ENCODE assay signal across 2 cellular contexts in the genomic region with DNA sequence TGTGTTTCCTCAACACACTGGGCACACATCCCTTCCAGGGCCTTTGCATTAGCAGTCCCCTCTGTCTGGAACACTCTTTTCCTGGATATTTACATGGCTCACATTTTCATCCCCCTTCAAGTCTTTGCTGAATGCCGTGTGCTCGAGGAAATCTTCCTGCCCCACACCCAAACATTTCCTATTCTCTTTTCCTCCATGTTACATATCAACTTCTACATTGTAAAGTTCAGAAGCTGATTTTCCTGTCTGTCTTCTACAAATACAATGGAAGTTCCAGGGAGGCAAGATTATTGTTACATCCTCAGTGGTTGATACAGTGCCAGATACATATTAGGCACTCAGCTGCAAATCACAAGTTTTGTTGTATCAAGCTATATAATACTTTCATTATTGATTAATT.
TF ChIP-seq lines count a peak whose summit lies in the region.

No MANE protein-coding gene starts in this region.

TF ChIP-seq in IMR-90, 13 proteins besides CTCF, POLR2A, EP300 and RAD21:
- TF ChIP-seq CEBPB (IDR thresholded peaks at IDR 0.05; ENCODE audit: low read depth, low read length) (no peak), MXI1 (IDR thresholded peaks at IDR 0.05; ENCODE audit: borderline replicate concordance, low read depth, low read length) (no peak), MAFK (IDR thresholded peaks at IDR 0.05; ENCODE audit: low read depth, low read length) (no peak), RCOR1 (IDR thresholded peaks at IDR 0.05; ENCODE audit: insufficient replicate concordance, low read length) (no peak), CHD1 (IDR thresholded peaks at IDR 0.05; ENCODE audit: low read depth, low read length) (no peak), BHLHE40 (IDR thresholded peaks at IDR 0.05; ENCODE audit: low read depth, low read length) (no peak), MAZ (IDR thresholded peaks at IDR 0.05; ENCODE audit: borderline replicate concordance, low read depth, low read length) (no peak), SMC3 (IDR thresholded peaks at IDR 0.05; ENCODE audit: low read depth, low read length) (no peak), NFE2L2 (IDR thresholded peaks at IDR 0.05; ENCODE audit: low read depth, low read length) (no peak), FOS (IDR thresholded peaks at IDR 0.05; ENCODE audit: low read depth, low read length) (no peak), RFX5 (IDR thresholded peaks at IDR 0.05; ENCODE audit: low read depth, low read length) (no peak)
- TF ChIP-seq, protein P1, sequence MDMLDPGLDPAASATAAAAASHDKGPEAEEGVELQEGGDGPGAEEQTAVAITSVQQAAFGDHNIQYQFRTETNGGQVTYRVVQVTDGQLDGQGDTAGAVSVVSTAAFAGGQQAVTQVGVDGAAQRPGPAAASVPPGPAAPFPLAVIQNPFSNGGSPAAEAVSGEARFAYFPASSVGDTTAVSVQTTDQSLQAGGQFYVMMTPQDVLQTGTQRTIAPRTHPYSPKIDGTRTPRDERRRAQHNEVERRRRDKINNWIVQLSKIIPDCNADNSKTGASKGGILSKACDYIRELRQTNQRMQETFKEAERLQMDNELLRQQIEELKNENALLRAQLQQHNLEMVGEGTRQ (IDR thresholded peaks at IDR 0.05; ENCODE audit: low read depth, low read length): no peak
- TF ChIP-seq, protein P2, sequence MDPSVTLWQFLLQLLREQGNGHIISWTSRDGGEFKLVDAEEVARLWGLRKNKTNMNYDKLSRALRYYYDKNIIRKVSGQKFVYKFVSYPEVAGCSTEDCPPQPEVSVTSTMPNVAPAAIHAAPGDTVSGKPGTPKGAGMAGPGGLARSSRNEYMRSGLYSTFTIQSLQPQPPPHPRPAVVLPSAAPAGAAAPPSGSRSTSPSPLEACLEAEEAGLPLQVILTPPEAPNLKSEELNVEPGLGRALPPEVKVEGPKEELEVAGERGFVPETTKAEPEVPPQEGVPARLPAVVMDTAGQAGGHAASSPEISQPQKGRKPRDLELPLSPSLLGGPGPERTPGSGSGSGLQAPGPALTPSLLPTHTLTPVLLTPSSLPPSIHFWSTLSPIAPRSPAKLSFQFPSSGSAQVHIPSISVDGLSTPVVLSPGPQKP (IDR thresholded peaks at IDR 0.05; ENCODE audit: borderline replicate concordance, low read depth, low read length): no peak

TF ChIP-seq in endothelial cell of umbilical vein, 7 proteins besides CTCF, POLR2A, EP300 and RAD21:
- TF ChIP-seq, protein P3, sequence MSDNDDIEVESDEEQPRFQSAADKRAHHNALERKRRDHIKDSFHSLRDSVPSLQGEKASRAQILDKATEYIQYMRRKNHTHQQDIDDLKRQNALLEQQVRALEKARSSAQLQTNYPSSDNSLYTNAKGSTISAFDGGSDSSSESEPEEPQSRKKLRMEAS (IDR thresholded peaks at IDR 0.05; ENCODE audit: insufficient read depth, insufficient read length): no peak
- TF ChIP-seq GATA2 (IDR thresholded peaks at IDR 0.05; ENCODE audit: insufficient read depth, insufficient read length, low read depth, low read length): no peak
- TF ChIP-seq FOS (IDR thresholded peaks at IDR 0.05; ENCODE audit: borderline replicate concordance, insufficient read depth, low read length): no peak
- TF ChIP-seq EZH2 (IDR thresholded peaks at IDR 0.05; ENCODE audit: borderline replicate concordance, low read depth, low read length, severe bottlenecking): no peak
- no peak for TF ChIP-seq POLR2AphosphoS5 (IDR thresholded peaks at IDR 0.05; ENCODE audit: insufficient read depth, low read depth, low read length)
- no peak for TF ChIP-seq JUN (IDR thresholded peaks at IDR 0.05; ENCODE audit: borderline replicate concordance, insufficient read depth, insufficient read length, low read depth)
- TF ChIP-seq MYC (IDR thresholded peaks at IDR 0.05; ENCODE audit: low read depth, low read length): no peak
TF ChIP-seq in endothelial cell of umbilical vein: peak in this region for 0.
